ENCODE assay signal across 25 cellular contexts in the genomic region with DNA sequence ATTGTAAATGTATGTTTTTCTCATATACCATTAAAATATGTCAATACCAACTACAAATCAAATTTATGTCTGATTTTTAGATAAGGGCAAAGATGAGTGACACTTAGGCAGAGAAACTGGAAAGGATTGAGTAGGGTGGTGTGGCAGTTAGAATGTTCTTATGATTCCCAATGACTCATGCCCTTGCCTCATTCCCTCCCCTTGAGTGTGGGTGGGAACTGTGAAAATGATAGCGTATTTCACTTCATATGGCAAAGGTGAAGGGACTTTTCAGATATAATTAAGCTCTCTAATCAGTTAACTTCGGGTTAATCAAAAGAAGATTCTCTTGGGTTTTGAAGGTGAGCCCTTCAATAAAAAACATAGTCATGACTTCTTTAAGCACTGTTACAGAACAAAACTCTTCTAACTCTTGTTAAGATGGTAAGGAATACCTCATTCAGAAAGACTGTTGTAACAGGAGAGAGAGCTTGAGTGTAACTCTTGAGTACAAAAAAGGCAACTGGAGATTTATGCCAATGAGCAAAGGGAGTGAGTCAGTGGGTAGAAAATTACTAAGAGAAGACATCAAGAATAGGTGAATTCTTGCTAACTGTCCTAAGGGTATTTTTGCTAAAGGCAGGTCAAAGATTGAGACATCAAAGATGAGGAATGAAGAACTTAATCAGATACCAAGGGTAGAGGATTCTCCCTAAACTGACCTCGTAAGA.
DNase-seq lines count a peak whose midpoint lies in the region; ATAC-seq and TF ChIP-seq lines count a peak whose summit lies in the region.
"Had no signal": no experiment of that assay in that cellular context is flagged by ENCODE, and none has a peak within 500 bp of the region (broad histone marks: within the 10 kb centered on the region; RNA-seq: fewer than 3 reads in every experiment).

No MANE protein-coding gene starts in this region.

- no peaks in the 10 kb centered on the region for H3K9me3 ChIP-seq in RWPE2 (ENCODE audit: severe bottlenecking)
- no peaks in the 10 kb centered on the region for H3K9me3 ChIP-seq in trophoblast cell (ENCODE audit: insufficient read depth, low read depth, low read length)
- H3K9me3 ChIP-seq: BE2C, body of pancreas, gastrocnemius medialis, prostate gland, sigmoid colon, thoracic aorta had no signal

- H2AK5ac ChIP-seq in trophoblast cell (ENCODE audit: low read length), result no peak overlapping the region

- H4K12ac ChIP-seq in trophoblast cell (ENCODE audit: low read depth, low read length), result no peak overlapping the region

- H3K4ac ChIP-seq in trophoblast cell (ENCODE audit: low read depth, low read length), result no peak overlapping the region

- no peak overlapping the region for H3K9ac ChIP-seq in trophoblast cell (ENCODE audit: low read length)

- no peaks in the 10 kb centered on the region for H3K79me1 ChIP-seq in trophoblast cell (ENCODE audit: low read length)

- H3K9me2 ChIP-seq in GM23338 (ENCODE audit: insufficient read depth), result no peaks in the 10 kb centered on the region

- CTCF ChIA-PET in activated CD8-positive, alpha-beta memory T cell treated with anti-CD3 and anti-CD28 coated beads, Interleukin-2, amount 10 ng/mL, durations not matched to agents 7 days and 5 days (lab: Charles Lee), result no interaction called here

- H3K27ac Mint-ChIP-seq in GM23338, result no peak overlapping the region
- no peak overlapping the region for H3K27ac Mint-ChIP-seq in activated CD8-positive, alpha-beta memory T cell treated with anti-CD3 and anti-CD28 coated beads, Interleukin-2, amount 10 ng/mL, durations not matched to agents 7 days and 5 days
- H3K27ac Mint-ChIP-seq: activated CD4-positive, alpha-beta T cell treated with anti-CD3 and anti-CD28 coated beads for 36 hours; activated naive CD8-positive, alpha-beta T cell treated with anti-CD3 and anti-CD28 coated beads, Interleukin-2, amount 10 ng/mL, durations not matched to agents 7 days and 5 days; H9 had no signal

- no peaks in the 10 kb centered on the region for H3K27me3 Mint-ChIP-seq in GM23338 (ENCODE audit: insufficient read depth, low read depth, poor library complexity)
- no peaks in the 10 kb centered on the region for H3K27me3 Mint-ChIP-seq in activated CD8-positive, alpha-beta memory T cell treated with anti-CD3 and anti-CD28 coated beads, Interleukin-2, amount 10 ng/mL, durations not matched to agents 7 days and 5 days
- H3K27me3 Mint-ChIP-seq: activated CD4-positive, alpha-beta T cell treated with anti-CD3 and anti-CD28 coated beads for 36 hours; activated naive CD8-positive, alpha-beta T cell treated with anti-CD3 and anti-CD28 coated beads, Interleukin-2, amount 10 ng/mL, durations not matched to agents 7 days and 5 days had no signal

- no peak overlapping the region for H3K27ac ChIP-seq in GM23338 (ENCODE audit: low read depth)
- H3K27ac ChIP-seq in RWPE2 (ENCODE audit: poor library complexity, severe bottlenecking), result peak overlapping the region; percentile 93
- no peak overlapping the region for H3K27ac ChIP-seq in trophoblast cell (ENCODE audit: low read depth, low read length)
- H3K27ac ChIP-seq: body of pancreas, gastrocnemius medialis, prostate gland, sigmoid colon, thoracic aorta had no signal

- H3K4me1 Mint-ChIP-seq in GM23338, result no peaks in the 10 kb centered on the region
- H3K4me1 Mint-ChIP-seq in activated CD8-positive, alpha-beta memory T cell treated with anti-CD3 and anti-CD28 coated beads, Interleukin-2, amount 10 ng/mL, durations not matched to agents 7 days and 5 days, result no peaks in the 10 kb centered on the region
- H3K4me1 Mint-ChIP-seq: activated CD4-positive, alpha-beta T cell treated with anti-CD3 and anti-CD28 coated beads for 36 hours; activated naive CD8-positive, alpha-beta T cell treated with anti-CD3 and anti-CD28 coated beads, Interleukin-2, amount 10 ng/mL, durations not matched to agents 7 days and 5 days; H9 had no signal

- H2AFZ ChIP-seq in GM23338 (peak overlapping the region; percentile 50), trophoblast cell (ENCODE audit: insufficient read depth, low read length, poor library complexity) (no peak overlapping the region)

- no peaks in the 10 kb centered on the region for H4K20me1 ChIP-seq in GM23338 (replicated peaks; ENCODE audit: insufficient read depth)

- H3K4me3 Mint-ChIP-seq in GM23338, result no peak overlapping the region
- H3K4me3 Mint-ChIP-seq in activated CD8-positive, alpha-beta memory T cell treated with anti-CD3 and anti-CD28 coated beads, Interleukin-2, amount 10 ng/mL, durations not matched to agents 7 days and 5 days, result no peak overlapping the region
- H3K4me3 Mint-ChIP-seq: activated CD4-positive, alpha-beta T cell treated with anti-CD3 and anti-CD28 coated beads for 36 hours; activated naive CD8-positive, alpha-beta T cell treated with anti-CD3 and anti-CD28 coated beads, Interleukin-2, amount 10 ng/mL, durations not matched to agents 7 days and 5 days; H9 had no signal

- no peak overlapping the region for H2BK5ac ChIP-seq in trophoblast cell (ENCODE audit: low read depth, low read length, poor library complexity)

- no peak overlapping the region for H4K91ac ChIP-seq in trophoblast cell (ENCODE audit: low read depth, low read length)

- H3K9me3 Mint-ChIP-seq in GM23338, result peaks cover 4% of the 10 kb centered on the region; the same call in 1 of the 3 replicates
- no peaks in the 10 kb centered on the region for H3K9me3 Mint-ChIP-seq in activated CD8-positive, alpha-beta memory T cell treated with anti-CD3 and anti-CD28 coated beads, Interleukin-2, amount 10 ng/mL, durations not matched to agents 7 days and 5 days (ENCODE audit: low read depth)
- H3K9me3 Mint-ChIP-seq: activated naive CD8-positive, alpha-beta T cell treated with anti-CD3 and anti-CD28 coated beads, Interleukin-2, amount 10 ng/mL, durations not matched to agents 7 days and 5 days had no signal

- no peak overlapping the region for H3K14ac ChIP-seq in trophoblast cell (ENCODE audit: low read length)

- no peak overlapping the region for H3K4me2 ChIP-seq in GM23338
- no peak overlapping the region for H3K4me2 ChIP-seq in trophoblast cell (ENCODE audit: low read length)

- TF ChIP-seq CTCF in GM23338 (conservative IDR thresholded peaks at IDR 0.05; ENCODE audit: low read depth in 2 of 2) (no peak), RWPE2 (IDR thresholded peaks at IDR 0.05; ENCODE audit: poor library complexity, severe bottlenecking) (no peak), epithelial cell of esophagus (IDR thresholded peaks at IDR 0.05; ENCODE audit: insufficient read depth, low read depth, low read length, missing control alignments) (no peak)

- H3F3A ChIP-seq in GM23338 (replicated peaks; ENCODE audit: low read depth), result no peaks in the 10 kb centered on the region

- H4K8ac ChIP-seq in trophoblast cell (ENCODE audit: low read depth, low read length), result peak overlapping the region; percentile 54

- no peak overlapping the region for H3K23ac ChIP-seq in trophoblast cell (ENCODE audit: low read length)

- H3K36me3 Mint-ChIP-seq in GM23338 (ENCODE audit: low read depth), result no peaks in the 10 kb centered on the region
- H3K36me3 Mint-ChIP-seq in activated CD8-positive, alpha-beta memory T cell treated with anti-CD3 and anti-CD28 coated beads, Interleukin-2, amount 10 ng/mL, durations not matched to agents 7 days and 5 days, result no peaks in the 10 kb centered on the region
- H3K36me3 Mint-ChIP-seq: activated naive CD8-positive, alpha-beta T cell treated with anti-CD3 and anti-CD28 coated beads, Interleukin-2, amount 10 ng/mL, durations not matched to agents 7 days and 5 days had no signal

- no peak overlapping the region for H3K18ac ChIP-seq in trophoblast cell (ENCODE audit: low read length)

- H3K4me3 ChIP-seq in GM23338 (no peak overlapping the region), RWPE2 (ENCODE audit: severe bottlenecking) (no peak overlapping the region), epithelial cell of esophagus (ENCODE audit: low read length) (no peak overlapping the region), trophoblast cell (ENCODE audit: low read depth, low read length) (no peak overlapping the region)
- H3K4me3 ChIP-seq: body of pancreas, gastrocnemius medialis, prostate gland, sigmoid colon, thoracic aorta had no signal

- H2BK120ac ChIP-seq in trophoblast cell (ENCODE audit: insufficient read depth, low read length, poor library complexity), result no peak overlapping the region

- H2BK12ac ChIP-seq in trophoblast cell (ENCODE audit: low read length), result no peak overlapping the region

- DNase-seq in GM23338 (ENCODE audit: low spot score) (no peak), RWPE2 (ENCODE audit: low spot score) (no peak), epithelial cell of esophagus (ENCODE audit: low read depth) (peak; percentile 84), trophoblast cell (peak in 1 of 2 donors; percentile 63), NCI-H2227 treated with DMSO at 0.1 percent for 48 hours (lab: John Stamatoyannopoulos, UW) (no peak), NCI-H187 treated with DMSO at 0.1 percent for 48 hours (lab: John Stamatoyannopoulos, UW) (no peak), AG08395 (ENCODE audit: low spot score) (no peak)
- DNase-seq in activated CD8-positive, alpha-beta memory T cell treated with anti-CD3 and anti-CD28 coated beads, Interleukin-2, amount 10 ng/mL, durations not matched to agents 7 days and 5 days, result no peak
- DNase-seq: activated CD4-positive, alpha-beta T cell treated with anti-CD3 and anti-CD28 coated beads for 36 hours; activated gamma-delta T cell; activated naive CD8-positive, alpha-beta T cell treated with anti-CD3 and anti-CD28 coated beads, Interleukin-2, amount 10 ng/mL, durations not matched to agents 7 days and 5 days; BE2C; body of pancreas; DMS153; gastrocnemius medialis; GF-D8; H9; NCI-H1436; NCI-H446 treated with DMSO at 0.1 percent for 48 hours; sigmoid colon; stimulated activated naive CD8-positive, alpha-beta T cell treated with anti-CD3 and anti-CD28 coated beads, Interleukin-15, Interleukin-2, amounts not matched to agents 100 U/mL and 50 U/mL, for 24 hours had no signal

- H3K36me3 ChIP-seq in GM23338 (ENCODE audit: insufficient read depth) (no peaks in the 10 kb centered on the region), RWPE2 (ENCODE audit: low read depth) (no peaks in the 10 kb centered on the region), trophoblast cell (ENCODE audit: control insufficient read depth in 1 of 2, insufficient read depth in 2 of 2, low read length in 2 of 2) (no peaks in the 10 kb centered on the region)
- H3K36me3 ChIP-seq: BE2C, gastrocnemius medialis, prostate gland, sigmoid colon, thoracic aorta had no signal

- no peaks in the 10 kb centered on the region for H3K79me2 ChIP-seq in GM23338 (replicated peaks; ENCODE audit: insufficient read depth)
- no peaks in the 10 kb centered on the region for H3K79me2 ChIP-seq in trophoblast cell (ENCODE audit: control insufficient read depth, insufficient read depth, low read length, poor library complexity)

- H3K4me1 ChIP-seq in GM23338 (ENCODE audit: insufficient read depth) (no peaks in the 10 kb centered on the region), RWPE2 (ENCODE audit: insufficient read depth, poor library complexity, severe bottlenecking) (peaks cover 42% of the 10 kb centered on the region), trophoblast cell (ENCODE audit: control insufficient read depth in 1 of 2, insufficient read depth in 2 of 2, low read length in 2 of 2) (no peaks in the 10 kb centered on the region)
- H3K4me1 ChIP-seq: BE2C, body of pancreas, gastrocnemius medialis, prostate gland, sigmoid colon had no signal

- ATAC-seq in GM23338 (no peak), RWPE2 (ENCODE audit: low read depth) (peak; percentile 92)
- ATAC-seq in activated CD8-positive, alpha-beta memory T cell treated with anti-CD3 and anti-CD28 coated beads, Interleukin-2, amount 10 ng/mL, durations not matched to agents 7 days and 5 days, result no peak
- ATAC-seq: activated CD4-positive, alpha-beta T cell treated with anti-CD3 and anti-CD28 coated beads for 36 hours; body of pancreas; gastrocnemius medialis; Right ventricle myocardium inferior; SK-N-SH treated with all-trans-retinoic acid at 6 μM for 48 hours; stimulated activated naive CD8-positive, alpha-beta T cell treated with anti-CD3 and anti-CD28 coated beads, Interleukin-15, Interleukin-2, amounts not matched to agents 100 U/mL and 50 U/mL, for 24 hours had no signal

- H3K27me3 ChIP-seq in GM23338 (ENCODE audit: insufficient read depth) (no peaks in the 10 kb centered on the region), RWPE2 (ENCODE audit: insufficient read depth, poor library complexity, severe bottlenecking) (no peaks in the 10 kb centered on the region), trophoblast cell (ENCODE audit: insufficient read depth, low read length) (no peaks in the 10 kb centered on the region)
- H3K27me3 ChIP-seq: BE2C, body of pancreas, gastrocnemius medialis, sigmoid colon had no signal

- no CpG with 5 or more reads among the region's 3 CpGs for WGBS in trophoblast cell (ENCODE audit: extremely low coverage, insufficient coverage, insufficient read length)
